24 cellular contexts compared by ENCODE assay signal in genomic region chr2:133954636-133955035, GRCh38.
A peak's percentile ranks its signal among the peaks of the same experiment; 100 is the strongest.
DNase-seq lines count a peak whose midpoint lies in the region; ATAC-seq, FAIRE-seq and TF ChIP-seq lines count a peak whose summit lies in the region.
"Had no signal": no experiment of that assay in that cellular context is flagged by ENCODE, and none has a peak within 500 bp of the region (broad histone marks: within the 10 kb centered on the region; RNA-seq: fewer than 3 reads in every experiment).

No MANE protein-coding gene starts in this region.

- no peak overlapping the region for H2BK120ac ChIP-seq in trophoblast cell (ENCODE audit: insufficient read depth, low read length, poor library complexity)

- H3K4me1 Mint-ChIP-seq in IgD-negative memory B cell = peaks cover 48 to 65% (median 55%) of the 10 kb centered on the region in 3 donors
- no peaks in the 10 kb centered on the region for H3K4me1 Mint-ChIP-seq in activated CD8-positive, alpha-beta T cell treated with anti-CD3 and anti-CD28 coated beads, Interleukin-2, amount 10 ng/mL, durations not matched to agents 7 days and 5 days (ENCODE audit: low read depth)
- H3K4me1 Mint-ChIP-seq: GM23338 had no signal

- no peak overlapping the region for H2AFZ ChIP-seq in trophoblast cell (ENCODE audit: insufficient read depth, low read length, poor library complexity)
- H2AFZ ChIP-seq: GM23338 had no signal

- no peak overlapping the region for H3K4me2 ChIP-seq in trophoblast cell (ENCODE audit: low read length)
- H3K4me2 ChIP-seq: GM23338 had no signal

- DNase-seq in GM12891 (ENCODE audit: insufficient read length, low spot score) = no peak
- peak; percentile 75 for DNase-seq in RPMI8226
- peak; percentile 58 to 88 for DNase-seq in trophoblast cell
- DNase-seq in SHP77 treated with DMSO at 0.1 percent for 48 hours (lab: John Stamatoyannopoulos, UW) = no peak
- no peak for DNase-seq in activated CD8-positive, alpha-beta T cell treated with anti-CD3 and anti-CD28 coated beads, Interleukin-2, amount 10 ng/mL, durations not matched to agents 7 days and 5 days
- DNase-seq in caudate nucleus (lab: John Stamatoyannopoulos, UW) = no peak
- DNase-seq in T-helper 1 cell = no peak
- DNase-seq: ACHN; Caco-2; CD4-positive, alpha-beta T cell; DMS79; GF-D8; HCEC 1CT; IMR-90; KBM-7 had no signal

- peaks cover 3% of the 10 kb centered on the region for H3K36me3 Mint-ChIP-seq in IgD-negative memory B cell
- H3K36me3 Mint-ChIP-seq in activated CD8-positive, alpha-beta T cell treated with anti-CD3 and anti-CD28 coated beads, Interleukin-2, amount 10 ng/mL, durations not matched to agents 7 days and 5 days (ENCODE audit: low read depth) = no peaks in the 10 kb centered on the region

- peak; percentile 45 for FAIRE-seq in GM12891 (lab: Jason Lieb, UNC)
- FAIRE-seq: A204.1, D721Med, GM12878, GM18507, H54, HTR-8/SVneo had no signal

- no peaks in the 10 kb centered on the region for H3K36me3 ChIP-seq in trophoblast cell (ENCODE audit: control insufficient read depth in 1 of 2, insufficient read depth in 2 of 2, low read length in 2 of 2)

- H3K18ac ChIP-seq in trophoblast cell (ENCODE audit: low read length) = no peak overlapping the region

- CTCF ChIA-PET in activated CD8-positive, alpha-beta T cell treated with anti-CD3 and anti-CD28 coated beads, Interleukin-2, amount 10 ng/mL, durations not matched to agents 7 days and 5 days (lab: Charles Lee) = no interaction called here

- no CpG with 5 or more reads among the region's 1 CpG for WGBS in trophoblast cell (ENCODE audit: extremely low coverage, insufficient coverage, insufficient read length)

- H3K4me3 Mint-ChIP-seq in IgD-negative memory B cell = peak overlapping the region in 1 of 4 donors; percentile 0
- H3K4me3 Mint-ChIP-seq in activated CD8-positive, alpha-beta T cell treated with anti-CD3 and anti-CD28 coated beads, Interleukin-2, amount 10 ng/mL, durations not matched to agents 7 days and 5 days = no peak overlapping the region
- H3K4me3 Mint-ChIP-seq: CD4-positive, alpha-beta T cell; GM23338 had no signal

- H3K79me2 ChIP-seq in trophoblast cell (ENCODE audit: control insufficient read depth, insufficient read depth, low read length, poor library complexity) = no peaks in the 10 kb centered on the region

- no peak overlapping the region for H2BK12ac ChIP-seq in trophoblast cell (ENCODE audit: low read length)

- H3K9me3 Mint-ChIP-seq in IgD-negative memory B cell = no peaks in the 10 kb centered on the region
- H3K9me3 Mint-ChIP-seq in activated CD8-positive, alpha-beta T cell treated with anti-CD3 and anti-CD28 coated beads, Interleukin-2, amount 10 ng/mL, durations not matched to agents 7 days and 5 days (ENCODE audit: insufficient read depth) = no peaks in the 10 kb centered on the region
- H3K9me3 Mint-ChIP-seq: CD4-positive, alpha-beta T cell; GM23338 had no signal

- no peak overlapping the region for H4K12ac ChIP-seq in trophoblast cell (ENCODE audit: low read depth, low read length)

- no peaks in the 10 kb centered on the region for H3K79me1 ChIP-seq in trophoblast cell (ENCODE audit: low read length)

- no peak for TF ChIP-seq POLR2A in GM12891 (IDR thresholded peaks at IDR 0.05; ENCODE audit: low read depth, low read length)

- H2BK5ac ChIP-seq in trophoblast cell (ENCODE audit: low read depth, low read length, poor library complexity) = no peak overlapping the region

- H3K4me3 ChIP-seq in trophoblast cell (ENCODE audit: low read depth, low read length) = no peak overlapping the region
- H3K4me3 ChIP-seq: GM12878, GM23338 had no signal

- peak overlapping the region in 2 of 3 donors; percentile 26 to 90 for H3K27ac Mint-ChIP-seq in IgD-negative memory B cell
- H3K27ac Mint-ChIP-seq in activated CD8-positive, alpha-beta T cell treated with anti-CD3 and anti-CD28 coated beads, Interleukin-2, amount 10 ng/mL, durations not matched to agents 7 days and 5 days = no peak overlapping the region
- H3K27ac Mint-ChIP-seq: CD4-positive, alpha-beta T cell; GM23338 had no signal

- H4K8ac ChIP-seq in trophoblast cell (ENCODE audit: low read depth, low read length) = no peak overlapping the region

- ATAC-seq in activated CD8-positive, alpha-beta T cell treated with anti-CD3 and anti-CD28 coated beads, Interleukin-2, amount 10 ng/mL, durations not matched to agents 7 days and 5 days = no peak
- ATAC-seq: GM12878, GM23338 had no signal

- no peak overlapping the region for H3K4ac ChIP-seq in trophoblast cell (ENCODE audit: low read depth, low read length)

- H3K27me3 Mint-ChIP-seq in IgD-negative memory B cell = no peaks in the 10 kb centered on the region
- H3K27me3 Mint-ChIP-seq in activated CD8-positive, alpha-beta T cell treated with anti-CD3 and anti-CD28 coated beads, Interleukin-2, amount 10 ng/mL, durations not matched to agents 7 days and 5 days (ENCODE audit: low read depth) = peaks cover 22% of the 10 kb centered on the region

- no peaks in the 10 kb centered on the region for H3K4me1 ChIP-seq in trophoblast cell (ENCODE audit: control insufficient read depth in 1 of 2, insufficient read depth in 2 of 2, low read length in 2 of 2)
- H3K4me1 ChIP-seq: Caco-2 had no signal

- H3K27me3 ChIP-seq in trophoblast cell (ENCODE audit: insufficient read depth, low read length) = no peaks in the 10 kb centered on the region

- no peak overlapping the region for H3K9ac ChIP-seq in trophoblast cell (ENCODE audit: low read length)

- H3K23ac ChIP-seq in trophoblast cell (ENCODE audit: low read length) = no peak overlapping the region

- POLR2A ChIA-PET in activated CD8-positive, alpha-beta T cell treated with anti-CD3 and anti-CD28 coated beads, Interleukin-2, amount 10 ng/mL, durations not matched to agents 7 days and 5 days (lab: Charles Lee) = no interaction called here

- no peaks in the 10 kb centered on the region for H3K9me3 ChIP-seq in trophoblast cell (ENCODE audit: insufficient read depth, low read depth, low read length)
- H3K9me3 ChIP-seq: Caco-2 had no signal

- H3K27ac ChIP-seq in trophoblast cell (ENCODE audit: low read depth, low read length) = no peak overlapping the region
- H3K27ac ChIP-seq in caudate nucleus (ENCODE audit: low read depth, low read length) = no peak overlapping the region
- H3K27ac ChIP-seq: C4-2B had no signal

- no peak overlapping the region for H3K14ac ChIP-seq in trophoblast cell (ENCODE audit: low read length)

- H2AK5ac ChIP-seq in trophoblast cell (ENCODE audit: low read length) = no peak overlapping the region

- H4K91ac ChIP-seq in trophoblast cell (ENCODE audit: low read depth, low read length) = no peak overlapping the region

TF ChIP-seq in GM12891, 5 proteins besides CTCF, POLR2A, EP300 and RAD21:
- TF ChIP-seq POLR2AphosphoS5 (IDR thresholded peaks at IDR 0.05; ENCODE audit: low read depth, low read length) (no peak), POU2F2 (IDR thresholded peaks at IDR 0.05; ENCODE audit: low read depth, low read length) (no peak), PAX5 (IDR thresholded peaks at IDR 0.05; ENCODE audit: insufficient read depth, low read length, severe bottlenecking) (no peak), SPI1 (IDR thresholded peaks at IDR 0.05; ENCODE audit: low read depth, low read length) (no peak), TAF1 (IDR thresholded peaks at IDR 0.05; ENCODE audit: low read depth, low read length) (no peak)

Comparison
In these comparisons a context has a peak if more than half of its experiments do, and no peak if none do; other contexts are left out.
1. DNase-seq: peak in RPMI8226 (single experiment) and trophoblast cell (2 of 2); none in GM12891 (single experiment), SHP77 treated with DMSO at 0.1 percent for 48 hours (single experiment), activated CD8-positive, alpha-beta T cell treated with anti-CD3 and anti-CD28 coated beads, Interleukin-2, amount 10 ng/mL, durations not matched to agents 7 days and 5 days (single experiment), caudate nucleus (0 of 61) and T-helper 1 cell (0 of 5).